7 cellular contexts compared by ENCODE assay signal in the genomic region with DNA sequence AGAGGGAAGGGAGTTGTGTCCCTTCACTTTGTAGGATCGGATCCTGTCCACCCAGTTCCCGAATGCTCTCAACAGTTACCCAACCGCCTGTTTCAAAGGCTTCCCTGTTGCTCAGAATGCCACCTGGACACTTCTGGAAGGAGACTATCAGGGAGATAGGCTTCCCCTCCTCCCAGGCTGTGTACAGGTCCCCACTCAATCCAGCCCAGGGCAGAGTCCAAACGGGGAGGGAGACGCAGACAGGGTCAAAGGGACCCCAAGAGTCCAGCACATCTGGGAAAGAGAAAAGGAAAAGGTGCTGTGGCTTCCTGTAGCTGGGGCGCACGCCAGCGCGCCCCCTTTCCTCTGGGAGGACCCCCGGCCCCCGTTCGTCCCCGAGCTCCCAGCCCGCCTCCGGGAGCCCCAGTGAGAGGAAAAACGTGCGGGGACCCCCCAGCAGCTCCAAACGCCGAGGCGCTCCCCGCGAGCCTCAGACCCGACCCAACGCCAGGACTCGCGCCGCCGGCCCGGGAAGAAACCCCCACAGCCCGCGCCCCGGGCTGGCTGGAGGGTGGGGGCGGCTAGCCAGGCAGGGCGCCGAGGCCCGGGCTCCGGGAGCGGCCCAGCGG. TPM values are rescaled to one million over a fixed set of nuclear protein-coding genes. Genes with fewer than 3 reads are reported as not detected.
A peak's percentile ranks its signal among the peaks of the same experiment; 100 is the strongest.
DNase-seq lines count a peak whose midpoint lies in the region; ATAC-seq and TF ChIP-seq lines count a peak whose summit lies in the region.

No MANE protein-coding gene starts in this region.

- no peak for TF ChIP-seq EP300 in sigmoid colon (IDR thresholded peaks at IDR 0.05)

- peaks cover 19% of the 10 kb centered on the region for H3K4me1 ChIP-seq in right cardiac atrium (ENCODE audit: control insufficient read depth, insufficient read depth, low read length)
- peaks cover 0 to 62% (median 54%) of the 10 kb centered on the region in 4 donors for H3K4me1 ChIP-seq in sigmoid colon

- H3K27ac Mint-ChIP-seq in activated T-helper 1 cell treated with anti-CD3 and anti-CD28 coated beads, Interleukin-12 subunit alpha, Interleukin-12 subunit beta, Interleukin-2, Interleukin-4 antibody, amounts not matched to agents 30 ng/mL and 10 ng/mL and 1 ng/mL, durations not matched to agents 14 hours and 24 hours and 36 hours = peak overlapping the region; percentile 99

- peaks cover 36% of the 10 kb centered on the region for H3K4me1 Mint-ChIP-seq in activated T-helper 1 cell treated with anti-CD3 and anti-CD28 coated beads, Interleukin-12 subunit alpha, Interleukin-12 subunit beta, Interleukin-2, Interleukin-4 antibody, amounts not matched to agents 30 ng/mL and 10 ng/mL and 1 ng/mL, durations not matched to agents 14 hours and 24 hours and 36 hours (ENCODE audit: low read depth)

- H3K27ac ChIP-seq in right cardiac atrium (ENCODE audit: low read length) = peak overlapping the region; percentile 77
- peak overlapping the region; percentile 93 to 99 (median 94) for H3K27ac ChIP-seq in sigmoid colon

- H3K4me3 ChIP-seq in right cardiac atrium (ENCODE audit: low read length) (peak overlapping the region; percentile 97), sigmoid colon (peak overlapping the region; percentile 80 to 99 (median 88))

- no peaks in the 10 kb centered on the region for H3K9me3 ChIP-seq in right cardiac atrium (ENCODE audit: control insufficient read depth, low read length)
- H3K9me3 ChIP-seq in sigmoid colon = no peaks in the 10 kb centered on the region

- intact Hi-C loops in activated T-helper 1 cell treated with anti-CD3 and anti-CD28 coated beads, Interleukin-12 subunit alpha, Interleukin-12 subunit beta, Interleukin-2, Interleukin-4 antibody, amounts not matched to agents 30 ng/mL and 10 ng/mL and 1 ng/mL, durations not matched to agents 14 hours and 24 hours and 36 hours (cut with micrococcal nuclease) = loop anchor here (10.0 kb wide), 1 partner anchor 1020 kb away; the partner anchor contains the start of gene SETX
- intact Hi-C loops in right cardiac atrium (cut with DNase I) = no loop called here
- intact Hi-C loops in sigmoid colon (cut with DNase I) = loop anchor here (5.0 kb wide), 1 partner anchor 42 kb away; the partner anchor contains the start of gene REXO4

- ATAC-seq in GM21423 (IDR thresholded peaks at IDR 0.05; ENCODE audit: unreplicated experiment) (peak; percentile 7), right cardiac atrium (peak in 1 of 2 donors; percentile 2)

- H3K36me3 ChIP-seq in sigmoid colon = peaks cover 0 to 21% (median 3%) of the 10 kb centered on the region in 4 donors

- H3K36me3 Mint-ChIP-seq in activated T-helper 1 cell treated with anti-CD3 and anti-CD28 coated beads, Interleukin-12 subunit alpha, Interleukin-12 subunit beta, Interleukin-2, Interleukin-4 antibody, amounts not matched to agents 30 ng/mL and 10 ng/mL and 1 ng/mL, durations not matched to agents 14 hours and 24 hours and 36 hours (ENCODE audit: low read depth) = peaks cover 28% of the 10 kb centered on the region

- WGBS in right cardiac atrium = under 1% methylated on average over 39 of the region's 39 CpGs
- WGBS in sigmoid colon, 2 donors = 1% methylated on average over 39 of the region's 39 CpGs

- H3K4me3 Mint-ChIP-seq in activated T-helper 1 cell treated with anti-CD3 and anti-CD28 coated beads, Interleukin-12 subunit alpha, Interleukin-12 subunit beta, Interleukin-2, Interleukin-4 antibody, amounts not matched to agents 30 ng/mL and 10 ng/mL and 1 ng/mL, durations not matched to agents 14 hours and 24 hours and 36 hours = peak overlapping the region; percentile 99

- no peak for TF ChIP-seq POLR2A in sigmoid colon (IDR thresholded peaks at IDR 0.05)

- H3K27me3 ChIP-seq in right cardiac atrium (ENCODE audit: control insufficient read depth, insufficient read depth) (no peaks in the 10 kb centered on the region), sigmoid colon (no peaks in the 10 kb centered on the region)

- H3K9me3 Mint-ChIP-seq in activated T-helper 1 cell treated with anti-CD3 and anti-CD28 coated beads, Interleukin-12 subunit alpha, Interleukin-12 subunit beta, Interleukin-2, Interleukin-4 antibody, amounts not matched to agents 30 ng/mL and 10 ng/mL and 1 ng/mL, durations not matched to agents 14 hours and 24 hours and 36 hours = no peaks in the 10 kb centered on the region

- DNase-seq in GF-D8 (lab: John Stamatoyannopoulos, UW) = peak; percentile 7
- peak; percentile 56 for DNase-seq in KBM-7
- DNase-seq in activated T-helper 1 cell treated with anti-CD3 and anti-CD28 coated beads, Interleukin-12 subunit alpha, Interleukin-12 subunit beta, Interleukin-2, Interleukin-4 antibody, amounts not matched to agents 30 ng/mL and 10 ng/mL and 1 ng/mL, durations not matched to agents 14 hours and 24 hours and 36 hours (ENCODE audit: low spot score) = no peak
- DNase-seq in right cardiac atrium = peak in 2 of 3 donors; percentile 45 to 66
- DNase-seq in sigmoid colon = no peak
- no peak for DNase-seq in C1 segment of cervical spinal cord (lab: John Stamatoyannopoulos, UW)

- no peak for TF ChIP-seq CTCF in sigmoid colon (IDR thresholded peaks at IDR 0.05)

- H3K27me3 Mint-ChIP-seq in activated T-helper 1 cell treated with anti-CD3 and anti-CD28 coated beads, Interleukin-12 subunit alpha, Interleukin-12 subunit beta, Interleukin-2, Interleukin-4 antibody, amounts not matched to agents 30 ng/mL and 10 ng/mL and 1 ng/mL, durations not matched to agents 14 hours and 24 hours and 36 hours (ENCODE audit: insufficient read depth) = no peaks in the 10 kb centered on the region

- in situ Hi-C loops in KBM-7 (cut with MboI; ENCODE audit: low pct_unique_long_range_greater_than_20kb, low sequenced_read_pairs) = no loop called here

RNA-seq across cellular contexts. Expression of gene SURF4, which starts 0.6 kb away (rescaled TPM):
- total RNA-seq in activated T-helper 1 cell treated with anti-CD3 and anti-CD28 coated beads, Interleukin-12 subunit alpha, Interleukin-12 subunit beta, Interleukin-2, Interleukin-4 antibody, amounts not matched to agents 30 ng/mL and 10 ng/mL and 1 ng/mL, durations not matched to agents 14 hours and 24 hours and 36 hours = 236 and 242 TPM in 2 replicates
- total RNA-seq in right cardiac atrium (100 to 1,000 TPM in 1 of 4 donors, 10 to 100 TPM in 3; 70.2 to 129 (median 91.5) TPM), sigmoid colon (10 to 100 TPM; 73.4 to 88.8 (median 84.3) TPM)
- polyA plus RNA-seq in right cardiac atrium (67.2 TPM), sigmoid colon (100 to 1,000 TPM in 1 of 3 donors, 10 to 100 TPM in 2; 17.4 to 190 (median 31.2) TPM)

RNA-seq across cellular contexts. Expression of gene STKLD1, which starts 0.9 kb away (rescaled TPM):
- total RNA-seq in activated T-helper 1 cell treated with anti-CD3 and anti-CD28 coated beads, Interleukin-12 subunit alpha, Interleukin-12 subunit beta, Interleukin-2, Interleukin-4 antibody, amounts not matched to agents 30 ng/mL and 10 ng/mL and 1 ng/mL, durations not matched to agents 14 hours and 24 hours and 36 hours = 0.64 and 1.5 TPM in 2 replicates
- total RNA-seq in right cardiac atrium (1 to 10 TPM in 1 of 4 donors, under 1 TPM in 2, not detected in 1; 0.31 to 1.0 (median 0.37) TPM), sigmoid colon (1 to 10 TPM in 2 of 4 donors, under 1 TPM in 1, not detected in 1; 0.49 to 8.3 (median 2.1) TPM)
- polyA plus RNA-seq in right cardiac atrium (1.3 TPM), sigmoid colon (1 to 10 TPM in 2 of 3 donors, under 1 TPM in 1; 0.69 to 1.8 (median 1.2) TPM)

RNA-seq across cellular contexts. Expression of gene SURF2, which starts 18.9 kb away (rescaled TPM):
- 28.6 and 30.9 TPM in 2 replicates for total RNA-seq in activated T-helper 1 cell treated with anti-CD3 and anti-CD28 coated beads, Interleukin-12 subunit alpha, Interleukin-12 subunit beta, Interleukin-2, Interleukin-4 antibody, amounts not matched to agents 30 ng/mL and 10 ng/mL and 1 ng/mL, durations not matched to agents 14 hours and 24 hours and 36 hours
- total RNA-seq in right cardiac atrium (10 to 100 TPM; 11.3 to 13.3 (median 12.5) TPM), sigmoid colon (10 to 100 TPM; 10.2 to 32.3 (median 15.2) TPM)
- polyA plus RNA-seq in right cardiac atrium (23.4 TPM), sigmoid colon (10 to 100 TPM; 17.4 to 27.1 (median 19.9) TPM)

RNA-seq across cellular contexts. Expression of gene SURF1, which starts 18.9 kb away (rescaled TPM):
- total RNA-seq in activated T-helper 1 cell treated with anti-CD3 and anti-CD28 coated beads, Interleukin-12 subunit alpha, Interleukin-12 subunit beta, Interleukin-2, Interleukin-4 antibody, amounts not matched to agents 30 ng/mL and 10 ng/mL and 1 ng/mL, durations not matched to agents 14 hours and 24 hours and 36 hours = 36.3 and 37.7 TPM in 2 replicates
- total RNA-seq in right cardiac atrium = 10 to 100 TPM; 34.0 to 54.4 (median 43.1) TPM
- polyA plus RNA-seq in right cardiac atrium = 98.8 TPM
- total RNA-seq in sigmoid colon = 10 to 100 TPM; 33.8 to 98.7 (median 75.7) TPM
- polyA plus RNA-seq in sigmoid colon = 10 to 100 TPM; 54.1 to 79.3 (median 59.0) TPM

RNA-seq across cellular contexts. Expression of gene RPL7A, which starts 27.2 kb away (rescaled TPM):
- 2,401 and 2,463 TPM in 2 replicates for total RNA-seq in activated T-helper 1 cell treated with anti-CD3 and anti-CD28 coated beads, Interleukin-12 subunit alpha, Interleukin-12 subunit beta, Interleukin-2, Interleukin-4 antibody, amounts not matched to agents 30 ng/mL and 10 ng/mL and 1 ng/mL, durations not matched to agents 14 hours and 24 hours and 36 hours
- total RNA-seq in right cardiac atrium (1,000 to 10,000 TPM in 3 of 4 donors, 100 to 1,000 TPM in 1; 973 to 1,213 (median 1,047) TPM), sigmoid colon (1,000 to 10,000 TPM; 2,027 to 2,561 (median 2,271) TPM)
- polyA plus RNA-seq in right cardiac atrium (1,455 TPM), sigmoid colon (1,000 to 10,000 TPM; 2,364 to 4,020 (median 2,962) TPM)

Comparison
In these comparisons a context has a peak if more than half of its experiments do, and no peak if none do; other contexts are left out.
1. DNase-seq: peak in GF-D8 (single experiment), KBM-7 (single experiment) and right cardiac atrium (2 of 3); none in activated T-helper 1 cell treated with anti-CD3 and anti-CD28 coated beads, Interleukin-12 subunit alpha, Interleukin-12 subunit beta, Interleukin-2, Interleukin-4 antibody, amounts not matched to agents 30 ng/mL and 10 ng/mL and 1 ng/mL, durations not matched to agents 14 hours and 24 hours and 36 hours (single experiment), sigmoid colon (single experiment) and C1 segment of cervical spinal cord (0 of 14).
2. intact Hi-C loops: an anchor here in activated T-helper 1 cell treated with anti-CD3 and anti-CD28 coated beads, Interleukin-12 subunit alpha, Interleukin-12 subunit beta, Interleukin-2, Interleukin-4 antibody, amounts not matched to agents 30 ng/mL and 10 ng/mL and 1 ng/mL, durations not matched to agents 14 hours and 24 hours and 36 hours (10.0 kb wide) and sigmoid colon (5.0 kb wide); none called in right cardiac atrium.